16 cellular contexts compared by ENCODE assay signal in the genomic region with DNA sequence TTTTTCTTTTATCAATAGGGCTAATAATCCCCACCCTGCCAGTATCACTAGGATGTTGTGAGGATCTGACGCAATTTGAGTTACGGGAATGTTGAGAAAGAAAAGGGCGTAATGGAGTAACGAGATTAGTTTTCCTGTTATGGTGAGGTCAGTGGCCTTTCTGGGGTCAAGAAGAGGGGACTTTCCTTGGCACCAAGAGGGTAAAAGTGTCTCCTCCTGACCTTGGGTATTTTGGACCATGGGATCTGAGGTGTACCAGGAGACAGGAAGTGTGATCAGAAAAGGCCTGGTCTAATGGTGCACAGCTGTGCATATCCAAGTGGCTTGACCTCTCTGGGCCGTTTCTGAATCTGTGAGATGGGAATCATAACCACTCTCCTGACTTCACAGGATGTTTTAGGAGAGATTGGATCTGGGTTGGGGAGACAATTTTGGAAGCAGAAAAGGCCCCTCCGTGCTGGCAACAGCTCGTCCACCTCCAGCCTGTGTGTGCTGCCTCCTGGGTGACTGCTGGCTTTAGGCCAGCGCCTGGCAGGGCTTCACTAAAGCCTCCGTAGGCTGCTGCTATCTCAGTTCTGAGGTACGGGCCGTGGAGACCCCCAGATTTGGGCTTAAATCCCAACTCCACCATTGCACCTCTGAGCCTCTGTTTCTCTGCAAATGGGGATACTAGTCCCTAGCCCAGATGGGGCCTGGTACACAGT. TPM values are rescaled to one million over a fixed set of nuclear protein-coding genes. Genes with fewer than 3 reads are reported as not detected.
A peak's percentile ranks its signal among the peaks of the same experiment; 100 is the strongest.
DNase-seq lines count a peak whose midpoint lies in the region; ATAC-seq and TF ChIP-seq lines count a peak whose summit lies in the region.
"Had no signal": no experiment of that assay in that cellular context is flagged by ENCODE, and none has a peak within 500 bp of the region (broad histone marks: within the 10 kb centered on the region; RNA-seq: fewer than 3 reads in every experiment).

No MANE protein-coding gene starts in this region.

- H3K27me3 ChIP-seq in adipocyte (replicated peaks; ENCODE audit: control insufficient read depth, insufficient read depth, low read length) (no peaks in the 10 kb centered on the region), layer of hippocampus (ENCODE audit: control insufficient read depth, insufficient read depth, low read length) (no peaks in the 10 kb centered on the region), osteoblast (ENCODE audit: insufficient read depth, low read length) (no peaks in the 10 kb centered on the region), SJCRH30 (no peaks in the 10 kb centered on the region)
- H3K27me3 ChIP-seq in CD4-positive, alpha-beta T cell (ENCODE audit: control insufficient read depth, insufficient read depth, low read length), result no peaks in the 10 kb centered on the region
- H3K27me3 ChIP-seq: BE2C, Peyer's patch had no signal

- POLR2A ChIA-PET in HEK293 (lab: Yijun Ruan, JAX), result no interaction called here
- POLR2A ChIA-PET in CD4-positive, alpha-beta T cell (lab: Charles Lee), result no interaction called here

- CTCF ChIA-PET in HEK293 (lab: Yijun Ruan, JAX), result interaction anchor here (0.5 to 0.7 kb wide), 4 partner anchors 11 to 351 kb away, joined by 3 to 5 read pairs (median 4); no protein-coding TSS in a partner anchor
- CTCF ChIA-PET in CD4-positive, alpha-beta T cell (lab: Charles Lee), result no interaction called here

- no peaks in the 10 kb centered on the region for H3K9me3 Mint-ChIP-seq in CD4-positive, alpha-beta T cell
- H3K9me3 Mint-ChIP-seq: CD8-positive, alpha-beta T cell had no signal

- H3K9me3 ChIP-seq in HEK293 (ENCODE audit: control insufficient read depth, insufficient read depth, low read depth, low read length), result no peaks in the 10 kb centered on the region
- H3K9me3 ChIP-seq in adipocyte (ENCODE audit: control insufficient read depth, low read length), result no peaks in the 10 kb centered on the region
- H3K9me3 ChIP-seq in osteoblast (ENCODE audit: low read depth, low read length), result no peaks in the 10 kb centered on the region
- no peaks in the 10 kb centered on the region for H3K9me3 ChIP-seq in SJCRH30 (replicated peaks)
- H3K9me3 ChIP-seq in CD4-positive, alpha-beta T cell (ENCODE audit: control insufficient read depth, low read length), result no peaks in the 10 kb centered on the region
- H3K9me3 ChIP-seq: BE2C, Peyer's patch had no signal

- H3K27ac ChIP-seq in HEK293 (ENCODE audit: extremely low read depth, low read depth, low read length), result no peak overlapping the region
- H3K27ac ChIP-seq in layer of hippocampus (ENCODE audit: low read depth, low read length), result peak overlapping the region; percentile 21
- no peak overlapping the region for H3K27ac ChIP-seq in osteoblast (ENCODE audit: low read depth, low read length)
- no peak overlapping the region for H3K27ac ChIP-seq in SJCRH30
- H3K27ac ChIP-seq in CD4-positive, alpha-beta T cell (ENCODE audit: low read depth, low read length), result no peak overlapping the region
- H3K27ac ChIP-seq: Peyer's patch had no signal

- H3K36me3 ChIP-seq in HEK293 (ENCODE audit: control insufficient read depth in 2 of 2, insufficient read depth in 1 of 2, low read length in 2 of 2) (no peaks in the 10 kb centered on the region), adipocyte (ENCODE audit: control insufficient read depth, insufficient read depth, low read length, severe bottlenecking) (no peaks in the 10 kb centered on the region), osteoblast (ENCODE audit: insufficient read depth, low read length) (no peaks in the 10 kb centered on the region), SJCRH30 (no peaks in the 10 kb centered on the region)
- H3K36me3 ChIP-seq: BE2C, Peyer's patch had no signal

- DNase-seq in adipocyte (ENCODE audit: low read depth) (no peak), osteoblast (ENCODE audit: insufficient read length, low spot score, missing footprints) (peak; percentile 13), SJCRH30 (no peak), foreskin melanocyte (no peak)
- DNase-seq in CD4-positive, alpha-beta T cell, result no peak
- DNase-seq: BE2C; CD8-positive, alpha-beta T cell; GF-D8; Karpas-422; NCI-H1105 treated with DMSO at 0.1 percent for 48 hours; NCI-H187; Peyer's patch; SHP77 treated with DMSO at 0.1 percent for 48 hours had no signal

- TF ChIP-seq CTCF in HEK293 (tag by site-specific recombination; IDR thresholded peaks at IDR 0.05), result no peak
- no peak for TF ChIP-seq CTCF in osteoblast (IDR thresholded peaks at IDR 0.05; ENCODE audit: extremely low read depth, low read depth, low read length)
- TF ChIP-seq CTCF in CD4-positive, alpha-beta T cell (IDR thresholded peaks at IDR 0.05), result no peak

- H3K4me3 ChIP-seq in HEK293 (ENCODE audit: low read depth, low read length) (no peak overlapping the region), adipocyte (ENCODE audit: low read length) (no peak overlapping the region), osteoblast (ENCODE audit: insufficient read depth, low read length) (no peak overlapping the region), SJCRH30 (no peak overlapping the region)
- H3K4me3 ChIP-seq: Peyer's patch had no signal

- no peaks in the 10 kb centered on the region for H3K79me2 ChIP-seq in osteoblast (ENCODE audit: insufficient read depth, low read length)

- H3K4me2 ChIP-seq in osteoblast (ENCODE audit: insufficient read depth, low read length), result no peak overlapping the region

- H3K36me3 Mint-ChIP-seq in CD4-positive, alpha-beta T cell (ENCODE audit: low read depth), result no peaks in the 10 kb centered on the region
- H3K36me3 Mint-ChIP-seq: CD8-positive, alpha-beta T cell had no signal

- peaks cover 17% of the 10 kb centered on the region for H3K27me3 Mint-ChIP-seq in CD4-positive, alpha-beta T cell

- no peak overlapping the region for H3K27ac Mint-ChIP-seq in CD4-positive, alpha-beta T cell
- H3K27ac Mint-ChIP-seq: CD8-positive, alpha-beta T cell had no signal

- H3K4me1 ChIP-seq in HEK293 (ENCODE audit: control insufficient read depth, insufficient read depth, low read length) (no peaks in the 10 kb centered on the region), adipocyte (ENCODE audit: control insufficient read depth, insufficient read depth, low read length) (peaks cover 31% of the 10 kb centered on the region), osteoblast (ENCODE audit: insufficient read depth, low read length) (peaks cover 25% of the 10 kb centered on the region), SJCRH30 (peaks cover 12% of the 10 kb centered on the region; the same call in 1 of the 2 replicates)
- H3K4me1 ChIP-seq: BE2C, Peyer's patch had no signal

- no peak for ATAC-seq in CD4-positive, alpha-beta T cell (ENCODE audit: poor library complexity)
- ATAC-seq: CD8-positive, alpha-beta T cell had no signal

- no peaks in the 10 kb centered on the region for H3K4me1 Mint-ChIP-seq in CD4-positive, alpha-beta T cell (ENCODE audit: low read depth)

- peaks cover 2% of the 10 kb centered on the region for H4K20me1 ChIP-seq in osteoblast (ENCODE audit: insufficient read depth, low read length)

- peak overlapping the region; percentile 37 for H3K9ac ChIP-seq in adipocyte (ENCODE audit: low read length)

- no peak overlapping the region for H2AFZ ChIP-seq in osteoblast (ENCODE audit: low read length)

- no peak overlapping the region for H3K4me3 Mint-ChIP-seq in CD4-positive, alpha-beta T cell
- H3K4me3 Mint-ChIP-seq: CD8-positive, alpha-beta T cell had no signal

- intact Hi-C loops in CD4-positive, alpha-beta T cell (cut with DNase I, micrococcal nuclease), result no loop called here

TF ChIP-seq in HEK293, 187 proteins besides CTCF, POLR2A, EP300 and RAD21:
- TF ChIP-seq ZNF792 (tag by site-specific recombination; IDR thresholded peaks at IDR 0.05) (no peak), ZNF768 (tag by site-specific recombination; IDR thresholded peaks at IDR 0.05) (peak; percentile 65; the same call in 1 of the 2 replicates)

RNA-seq across cellular contexts. Expression of a gene that starts 37.1 kb away (rescaled TPM):
- 7.1 and 8.0 TPM in 2 replicates for total RNA-seq in osteoblast
- 0.63 and 0.84 TPM in 2 replicates for total RNA-seq in SJCRH30 (2014; rRNA removed; shearing (Covaris generic))
- total RNA-seq in CD4-positive, alpha-beta T cell, result not detected
- total RNA-seq: CD8-positive, alpha-beta T cell; H4 had no signal
